In the genomic region with DNA sequence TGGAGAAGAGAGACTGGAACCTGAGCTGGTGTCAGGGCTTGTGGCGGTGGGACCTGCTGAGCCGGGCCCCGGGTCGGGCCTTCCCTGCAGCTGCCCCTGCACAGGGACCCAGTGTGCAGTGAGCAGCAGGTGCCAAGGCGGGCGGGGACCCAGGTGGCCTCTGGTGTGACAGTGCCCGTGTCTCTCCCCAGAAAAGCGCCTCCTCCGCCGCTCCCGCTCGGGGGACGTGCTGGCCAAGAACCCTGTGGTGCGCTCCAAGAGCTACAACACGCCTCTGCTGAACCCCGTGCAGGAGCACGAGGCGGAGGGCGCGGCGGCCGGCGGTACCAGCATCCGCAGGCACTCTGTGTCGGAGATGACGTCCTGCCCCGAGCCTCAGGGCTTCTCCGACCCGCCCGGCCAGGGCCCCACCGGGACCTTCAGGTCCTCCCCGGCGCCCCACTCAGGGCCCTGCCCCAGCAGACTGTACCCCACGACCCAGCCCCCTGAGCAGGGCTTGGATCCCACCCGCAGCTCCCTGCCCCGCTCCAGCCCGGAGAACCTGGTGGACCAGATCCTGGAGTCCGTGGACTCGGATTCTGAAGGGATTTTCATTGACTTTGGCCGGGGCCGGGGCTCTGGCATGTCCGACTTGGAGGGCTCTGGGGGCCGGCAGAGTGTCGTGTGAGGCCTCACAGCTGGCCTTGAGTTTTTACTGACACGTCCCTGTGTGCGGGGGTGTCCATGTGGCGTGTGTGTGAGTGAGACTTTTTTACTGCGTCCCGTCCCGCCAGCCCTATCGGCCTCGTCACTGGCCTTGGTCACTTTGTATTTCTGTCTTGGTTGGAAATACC, we compare ENCODE assay signal across 1 cellular context.
TF ChIP-seq lines count a peak whose summit lies in the region.

No MANE protein-coding gene starts in this region.

TF ChIP-seq in IMR-90, 13 proteins besides CTCF, POLR2A, EP300 and RAD21:
- TF ChIP-seq FOS (IDR thresholded peaks at IDR 0.05; ENCODE audit: low read depth, low read length) (no peak), SMC3 (IDR thresholded peaks at IDR 0.05; ENCODE audit: low read depth, low read length) (no peak), CEBPB (IDR thresholded peaks at IDR 0.05; ENCODE audit: low read depth, low read length) (no peak), NFE2L2 (IDR thresholded peaks at IDR 0.05; ENCODE audit: low read depth, low read length) (no peak), RCOR1 (IDR thresholded peaks at IDR 0.05; ENCODE audit: insufficient replicate concordance, low read length) (no peak), MAFK (IDR thresholded peaks at IDR 0.05; ENCODE audit: low read depth, low read length) (no peak), CHD1 (IDR thresholded peaks at IDR 0.05; ENCODE audit: low read depth, low read length) (no peak), MAZ (IDR thresholded peaks at IDR 0.05; ENCODE audit: borderline replicate concordance, low read depth, low read length) (no peak), RFX5 (IDR thresholded peaks at IDR 0.05; ENCODE audit: low read depth, low read length) (no peak)
- TF ChIP-seq, protein P1, sequence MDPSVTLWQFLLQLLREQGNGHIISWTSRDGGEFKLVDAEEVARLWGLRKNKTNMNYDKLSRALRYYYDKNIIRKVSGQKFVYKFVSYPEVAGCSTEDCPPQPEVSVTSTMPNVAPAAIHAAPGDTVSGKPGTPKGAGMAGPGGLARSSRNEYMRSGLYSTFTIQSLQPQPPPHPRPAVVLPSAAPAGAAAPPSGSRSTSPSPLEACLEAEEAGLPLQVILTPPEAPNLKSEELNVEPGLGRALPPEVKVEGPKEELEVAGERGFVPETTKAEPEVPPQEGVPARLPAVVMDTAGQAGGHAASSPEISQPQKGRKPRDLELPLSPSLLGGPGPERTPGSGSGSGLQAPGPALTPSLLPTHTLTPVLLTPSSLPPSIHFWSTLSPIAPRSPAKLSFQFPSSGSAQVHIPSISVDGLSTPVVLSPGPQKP (IDR thresholded peaks at IDR 0.05; ENCODE audit: borderline replicate concordance, low read depth, low read length) = no peak
